In the genomic region with DNA sequence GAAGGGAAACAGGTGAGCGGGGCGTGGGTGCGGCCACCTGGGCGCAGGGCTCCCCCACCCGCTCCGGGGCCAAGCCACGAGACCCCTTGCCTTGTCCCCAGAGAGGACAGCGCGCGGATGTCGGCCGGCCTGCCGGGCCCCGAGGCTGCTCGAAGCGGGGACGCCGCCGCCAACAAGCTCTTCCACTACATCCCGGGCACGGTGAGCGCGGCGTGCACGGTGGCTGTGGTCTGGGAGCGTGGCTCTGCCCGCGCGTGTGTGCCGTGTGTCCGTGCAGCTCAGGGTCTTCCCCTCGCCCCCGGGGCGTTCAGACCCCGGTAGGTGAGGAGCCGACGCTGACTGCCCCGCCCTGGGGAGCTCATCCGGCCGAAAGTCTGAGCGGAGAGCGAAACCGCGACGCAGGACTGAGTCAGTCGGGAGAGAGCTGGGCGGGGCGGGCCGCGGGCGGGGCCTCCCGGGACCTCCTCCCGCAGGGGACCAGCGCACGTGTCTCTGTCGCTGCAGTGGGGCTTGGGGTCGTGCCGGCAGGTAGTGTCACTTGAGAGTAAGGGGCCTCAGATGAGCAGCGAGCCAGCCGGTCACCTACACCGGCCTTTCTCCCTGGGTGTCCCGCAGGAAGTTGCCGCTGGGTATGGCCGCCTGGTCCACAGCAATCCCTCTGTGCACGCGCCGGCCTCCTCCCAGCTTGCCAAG, we compare ENCODE assay signal across 8 cellular contexts. TPM values are rescaled to one million over a fixed set of nuclear protein-coding genes. Genes with fewer than 3 reads are reported as not detected.
A peak's percentile ranks its signal among the peaks of the same experiment; 100 is the strongest.
DNase-seq lines count a peak whose midpoint lies in the region; TF ChIP-seq lines count a peak whose summit lies in the region.

No MANE protein-coding gene starts in this region.

- peak in 1 of 2 donors; percentile 10 for TF ChIP-seq POLR2A in suprapubic skin (IDR thresholded peaks at IDR 0.05)

- H3K79me1 ChIP-seq in neuronal stem cell (ENCODE audit: low read depth, low read length): peaks cover 3% of the 10 kb centered on the region

- WGBS in neuronal stem cell (ENCODE audit: extremely low coverage in 2 of 2, insufficient read length in 2 of 2, insufficient replicate concordance in 1 of 2), 2 donors: no CpG with 5 or more reads among the region's 67 CpGs
- WGBS in suprapubic skin: 0% methylated on average over 10 of the region's 67 CpGs

- peak overlapping the region; percentile 88 for H2AK5ac ChIP-seq in neuronal stem cell (ENCODE audit: low read depth, low read length)

- peak overlapping the region; percentile 88 for H3K9ac ChIP-seq in neuronal stem cell (ENCODE audit: low read depth, low read length, poor library complexity)

- no peak overlapping the region for H4K91ac ChIP-seq in neuronal stem cell (ENCODE audit: low read depth, low read length, poor library complexity)

- no peak overlapping the region for H3K4ac ChIP-seq in neuronal stem cell (ENCODE audit: low read length)

- peak; percentile 44 for DNase-seq in GM04504 (ENCODE audit: low read depth)
- DNase-seq in HCEC 1CT: peak; percentile 54
- DNase-seq in NOMO-1 treated with DMSO at 0.1 percent for 48 hours (lab: John Stamatoyannopoulos, UW; ENCODE audit: unreplicated experiment): peak; percentile 28
- peak; percentile 86 to 91 for DNase-seq in activated T-cell treated with anti-CD3 and anti-CD28 coated beads, Interleukin-2, amount 50 U/mL, for 48 hours
- DNase-seq in fibroblast of peridontal ligament (ENCODE audit: extremely low read depth): peak; percentile 40
- peak; percentile 35 for DNase-seq in neuronal stem cell (ENCODE audit: low spot score)
- no peak for DNase-seq in suprapubic skin (ENCODE audit: low spot score in 2 of 2)
- DNase-seq in NCI-H2107 treated with DMSO at 0.1 percent for 48 hours (lab: John Stamatoyannopoulos, UW; ENCODE audit: unreplicated experiment): no peak

- H3K27me3 ChIP-seq in neuronal stem cell (ENCODE audit: control insufficient read depth in 3 of 3, insufficient read depth in 3 of 3, low read depth in 1 of 3, low read length in 3 of 3) (peaks cover 15 to 62% (median 62%) of the 10 kb centered on the region in 3 experiments), suprapubic skin (peaks cover 24% of the 10 kb centered on the region)

- H3K4me1 ChIP-seq in neuronal stem cell (ENCODE audit: control insufficient read depth in 2 of 2, insufficient read depth in 1 of 2, low read depth in 1 of 2, low read length in 2 of 2) (peaks cover 2 to 10% of the 10 kb centered on the region in 2 donors), suprapubic skin (peaks cover 40% of the 10 kb centered on the region)

- peak overlapping the region; percentile 82 for H3K14ac ChIP-seq in neuronal stem cell (ENCODE audit: low read length)

- peak overlapping the region; percentile 41 to 78 for H3K4me3 ChIP-seq in neuronal stem cell (ENCODE audit: low read length in 2 of 2)
- H3K4me3 ChIP-seq in suprapubic skin: peak overlapping the region; percentile 84

- peak overlapping the region; percentile 81 for H2BK120ac ChIP-seq in neuronal stem cell (ENCODE audit: low read depth, low read length)

- peak overlapping the region; percentile 98 for H3K23ac ChIP-seq in neuronal stem cell (ENCODE audit: low read depth, low read length, poor library complexity)

- H2BK15ac ChIP-seq in neuronal stem cell (ENCODE audit: low read length): peak overlapping the region; percentile 58

- peak overlapping the region; percentile 98 for H3K18ac ChIP-seq in neuronal stem cell (ENCODE audit: low read length)

- H3K9me3 ChIP-seq in neuronal stem cell (replicated peaks in 1 of 2; ENCODE audit: control insufficient read depth in 2 of 2, insufficient read depth in 1 of 2, low read depth in 1 of 2, low read length in 2 of 2): peaks cover 0 to 6% of the 10 kb centered on the region in 2 donors
- H3K9me3 ChIP-seq in suprapubic skin: no peaks in the 10 kb centered on the region

- peak overlapping the region; percentile 82 for H4K8ac ChIP-seq in neuronal stem cell (ENCODE audit: low read depth, low read length)

- H2BK5ac ChIP-seq in neuronal stem cell (ENCODE audit: low read length): peak overlapping the region; percentile 95

- peak overlapping the region; percentile 94 for H3K4me2 ChIP-seq in neuronal stem cell (ENCODE audit: insufficient read depth, low read length, poor library complexity, severe bottlenecking)

- no peak overlapping the region for H2BK12ac ChIP-seq in neuronal stem cell (ENCODE audit: low read length)

- no peak for TF ChIP-seq CTCF in suprapubic skin (IDR thresholded peaks at IDR 0.05)

- H3K36me3 ChIP-seq in neuronal stem cell (replicated peaks in 1 of 2; ENCODE audit: control insufficient read depth in 2 of 2, insufficient read depth in 2 of 2, low read length in 2 of 2) (peaks cover 10 to 26% of the 10 kb centered on the region in 2 donors), suprapubic skin (peaks cover 10% of the 10 kb centered on the region)

- H3K27ac ChIP-seq in neuronal stem cell (replicated peaks; ENCODE audit: low read length): no peak overlapping the region
- peak overlapping the region; percentile 92 for H3K27ac ChIP-seq in suprapubic skin

- TF ChIP-seq EP300 in suprapubic skin (IDR thresholded peaks at IDR 0.05): no peak

- peak overlapping the region; percentile 98 for H2AFZ ChIP-seq in neuronal stem cell (ENCODE audit: low read length)

RNA-seq across cellular contexts. Expression of a gene that starts 0.5 kb away (rescaled TPM):
- polyA plus RNA-seq in neuronal stem cell (2013, experiment 1 of 2): 0.07 TPM
- 0.03 TPM for polyA plus RNA-seq in neuronal stem cell (2013, experiment 2 of 2)
- 10 to 100 TPM; 36.1 to 69.0 (median 48.4) TPM for total RNA-seq in suprapubic skin

RNA-seq across cellular contexts. Expression of a gene that starts 6.4 kb away (rescaled TPM):
- polyA plus RNA-seq in neuronal stem cell (2013, experiment 1 of 2): 22.0 TPM
- 20.9 TPM for polyA plus RNA-seq in neuronal stem cell (2013, experiment 2 of 2)
- 10 to 100 TPM in 3 of 4 donors, 1 to 10 TPM in 1; 9.7 to 38.3 (median 17.0) TPM for total RNA-seq in suprapubic skin

RNA-seq across cellular contexts. Expression of a gene that starts 7.7 kb away (rescaled TPM):
- 33.5 TPM for polyA plus RNA-seq in neuronal stem cell (2013, experiment 1 of 2)
- polyA plus RNA-seq in neuronal stem cell (2013, experiment 2 of 2): 32.6 TPM
- total RNA-seq in suprapubic skin: 10 to 100 TPM; 45.6 to 61.9 (median 56.3) TPM

RNA-seq across cellular contexts. Expression of a gene that starts 15.1 kb away (rescaled TPM):
- not detected for polyA plus RNA-seq in neuronal stem cell (2013, experiment 1 of 2)
- polyA plus RNA-seq in neuronal stem cell (2013, experiment 2 of 2): 0.01 TPM
- under 1 TPM; 0.24 to 0.93 (median 0.44) TPM for total RNA-seq in suprapubic skin

RNA-seq across cellular contexts. Expression of a gene that starts 33.1 kb away (rescaled TPM):
- polyA plus RNA-seq in neuronal stem cell (2013, experiment 1 of 2): 312 TPM
- 285 TPM for polyA plus RNA-seq in neuronal stem cell (2013, experiment 2 of 2)
- total RNA-seq in suprapubic skin: 10 to 100 TPM; 12.7 to 34.8 (median 31.6) TPM

Comparison
In these comparisons a context has a peak if more than half of its experiments do, and no peak if none do; other contexts are left out.
1. DNase-seq: peak in GM04504 (single experiment), HCEC 1CT (single experiment), NOMO-1 treated with DMSO at 0.1 percent for 48 hours (single experiment), activated T-cell treated with anti-CD3 and anti-CD28 coated beads, Interleukin-2, amount 50 U/mL, for 48 hours (2 of 2), fibroblast of peridontal ligament (single experiment) and neuronal stem cell (single experiment); none in suprapubic skin (0 of 2) and NCI-H2107 treated with DMSO at 0.1 percent for 48 hours (single experiment).